ENCODE assay signal across 19 cellular contexts in genomic region chr14:23432102-23432925, GRCh38. TPM values are rescaled to one million over a fixed set of nuclear protein-coding genes. Genes with fewer than 3 reads are reported as not detected.
DNase-seq lines count a peak whose midpoint lies in the region; ATAC-seq, FAIRE-seq and TF ChIP-seq lines count a peak whose summit lies in the region.
"Had no signal": no experiment of that assay in that cellular context is flagged by ENCODE, and none has a peak within 500 bp of the region (broad histone marks: within the 10 kb centered on the region; RNA-seq: fewer than 3 reads in every experiment).

No MANE protein-coding gene starts in this region.

- 31% methylated on average over 17 of the region's 17 CpGs for WGBS in HepG2 (ENCODE audit: low lambda C conversion rate)
- 55% methylated on average over 17 of the region's 17 CpGs for WGBS in right lobe of liver (ENCODE audit: insufficient coverage, low coverage, low lambda C conversion rate, missing lambda C conversion rate)
- WGBS in neuronal stem cell (ENCODE audit: extremely low coverage in 2 of 2, insufficient read length in 2 of 2, insufficient replicate concordance in 1 of 2), 2 donors = 100% methylated on average over 2 to 3 of the region's 17 CpGs
- 74 to 79% (median 76%) methylated on average over 17 of the region's 17 CpGs for WGBS in stomach, 5 donors

- no peaks in the 10 kb centered on the region for H3K4me1 Mint-ChIP-seq in activated naive CD4-positive, alpha-beta T cell treated with anti-CD3 and anti-CD28 coated beads, Interleukin-2, amount 10 ng/mL, durations not matched to agents 7 days and 5 days

- H3K14ac ChIP-seq in neuronal stem cell (ENCODE audit: low read length) = no peak overlapping the region

- H2BK5ac ChIP-seq in neuronal stem cell (ENCODE audit: low read length) = no peak overlapping the region

- no peak overlapping the region for H3K4me3 ChIP-seq in HepG2 (replicated peaks in 1 of 3; ENCODE audit: insufficient read depth in 1 of 3, low read depth in 2 of 3, low read length in 3 of 3)
- H3K4me3 ChIP-seq in right lobe of liver = no peak overlapping the region
- H3K4me3 ChIP-seq in neuronal stem cell (ENCODE audit: low read length in 2 of 2) = no peak overlapping the region
- no peak overlapping the region for H3K4me3 ChIP-seq in stomach

- no peak overlapping the region for H4K8ac ChIP-seq in neuronal stem cell (ENCODE audit: low read depth, low read length)

- in situ Hi-C loops in HepG2 (cut with HindIII; ENCODE audit: extremely low pct_ligation_motif_present, low pct_unique_long_range_greater_than_20kb) = no loop called here

- CTCF ChIA-PET in HepG2 (lab: Yijun Ruan, JAX; ENCODE audit: low intra/inter-chr PET ratio, low total read pairs) = no interaction called here
- CTCF ChIA-PET in activated naive CD4-positive, alpha-beta T cell treated with anti-CD3 and anti-CD28 coated beads, Interleukin-2, amount 10 ng/mL, durations not matched to agents 7 days and 5 days (lab: Charles Lee) = no interaction called here

- DNase-seq in HepG2 (ENCODE audit: low spot score) = no peak
- no peak for DNase-seq in right lobe of liver
- no peak for DNase-seq in neuronal stem cell (ENCODE audit: low spot score)
- DNase-seq in activated naive CD4-positive, alpha-beta T cell treated with anti-CD3 and anti-CD28 coated beads, Interleukin-2, amount 10 ng/mL, durations not matched to agents 7 days and 5 days = no peak
- DNase-seq in stomach = no peak
- DNase-seq: BE2C, EL, HCEC 1CT, NCI-H1105 treated with DMSO at 0.1 percent for 48 hours, NCI-H1694 treated with DMSO at 0.1 percent for 48 hours, NCI-H2107, NCI-H2227 treated with DMSO at 0.1 percent for 48 hours, NCI-H524 had no signal

- H3K27ac ChIP-seq in HepG2 (ENCODE audit: extremely low read length, insufficient read depth, low read length) (no peak overlapping the region), right lobe of liver (no peak overlapping the region), cingulate gyrus (ENCODE audit: low read depth, low read length) (peak overlapping the region; percentile 10), neuronal stem cell (replicated peaks; ENCODE audit: low read length) (no peak overlapping the region), temporal lobe (ENCODE audit: low read depth, low read length) (peak overlapping the region; percentile 96), stomach (no peak overlapping the region)

- no peaks in the 10 kb centered on the region for H3K79me2 ChIP-seq in HepG2 (ENCODE audit: insufficient read depth, low read length)

- intact Hi-C loops in HepG2 (cut with micrococcal nuclease; ENCODE audit: unreplicated experiment) (no loop called here), right lobe of liver (cut with DNase I) (no loop called here), stomach (cut with DNase I; ENCODE audit: low total_unique reads) (no loop called here)

- H3K4me2 ChIP-seq in HepG2 (ENCODE audit: low read depth, low read length) (no peak overlapping the region), neuronal stem cell (ENCODE audit: insufficient read depth, low read length, poor library complexity, severe bottlenecking) (no peak overlapping the region)

- FAIRE-seq in HepG2 (lab: Jason Lieb, UNC) = no peak
- FAIRE-seq: HTR-8/SVneo had no signal

- no peak overlapping the region for H3K4ac ChIP-seq in neuronal stem cell (ENCODE audit: low read length)

- H3K4me1 ChIP-seq in HepG2 (ENCODE audit: insufficient read depth, low read length) (peaks cover 29% of the 10 kb centered on the region), right lobe of liver (no peaks in the 10 kb centered on the region), neuronal stem cell (ENCODE audit: control insufficient read depth in 2 of 2, insufficient read depth in 1 of 2, low read depth in 1 of 2, low read length in 2 of 2) (peaks cover 34 to 37% of the 10 kb centered on the region in 2 donors), stomach (no peaks in the 10 kb centered on the region)
- H3K4me1 ChIP-seq: BE2C had no signal

- H2AFZ ChIP-seq in HepG2 (ENCODE audit: low read length) = no peak overlapping the region
- no peak overlapping the region for H2AFZ ChIP-seq in neuronal stem cell (ENCODE audit: low read length)

- no peak overlapping the region for H3K23ac ChIP-seq in neuronal stem cell (ENCODE audit: low read depth, low read length, poor library complexity)

- no peak overlapping the region for H4K91ac ChIP-seq in neuronal stem cell (ENCODE audit: low read depth, low read length, poor library complexity)

- no peaks in the 10 kb centered on the region for H3K9me3 Mint-ChIP-seq in activated naive CD4-positive, alpha-beta T cell treated with anti-CD3 and anti-CD28 coated beads, Interleukin-2, amount 10 ng/mL, durations not matched to agents 7 days and 5 days
- H3K9me3 Mint-ChIP-seq: CD4-positive, alpha-beta T cell had no signal

- POLR2A ChIA-PET in HepG2 (lab: Yijun Ruan, JAX) = no interaction called here

- H3K9ac ChIP-seq in HepG2 (ENCODE audit: insufficient read depth, low read depth, low read length) = no peak overlapping the region
- no peak overlapping the region for H3K9ac ChIP-seq in neuronal stem cell (ENCODE audit: low read depth, low read length, poor library complexity)

- H3K36me3 ChIP-seq in HepG2 (replicated peaks in 1 of 2; ENCODE audit: control insufficient read depth in 1 of 2, insufficient read depth in 2 of 2, low read length in 2 of 2) (no peaks in the 10 kb centered on the region), right lobe of liver (no peaks in the 10 kb centered on the region), neuronal stem cell (replicated peaks in 1 of 2; ENCODE audit: control insufficient read depth in 2 of 2, insufficient read depth in 2 of 2, low read length in 2 of 2) (no peaks in the 10 kb centered on the region), stomach (no peaks in the 10 kb centered on the region)
- H3K36me3 ChIP-seq: BE2C had no signal

- H2BK120ac ChIP-seq in neuronal stem cell (ENCODE audit: low read depth, low read length) = no peak overlapping the region

- H3K79me1 ChIP-seq in neuronal stem cell (ENCODE audit: low read depth, low read length) = peaks cover 4% of the 10 kb centered on the region

- H3K27me3 ChIP-seq in HepG2 (ENCODE audit: control insufficient read depth in 1 of 2, insufficient read depth in 2 of 2, low read length in 2 of 2) = peaks cover 6 to 43% of the 10 kb centered on the region in 2 experiments
- H3K27me3 ChIP-seq in right lobe of liver = no peaks in the 10 kb centered on the region
- no peaks in the 10 kb centered on the region for H3K27me3 ChIP-seq in neuronal stem cell (ENCODE audit: control insufficient read depth in 3 of 3, insufficient read depth in 3 of 3, low read depth in 1 of 3, low read length in 3 of 3)
- H3K27me3 ChIP-seq in stomach = peaks cover 0 to 17% (median 0%) of the 10 kb centered on the region in 3 donors
- H3K27me3 ChIP-seq: BE2C had no signal

- no peak overlapping the region for H3K27ac Mint-ChIP-seq in activated naive CD4-positive, alpha-beta T cell treated with anti-CD3 and anti-CD28 coated beads, Interleukin-2, amount 10 ng/mL, durations not matched to agents 7 days and 5 days
- H3K27ac Mint-ChIP-seq: CD4-positive, alpha-beta T cell had no signal

- peak overlapping the region; percentile 88 for H2AK5ac ChIP-seq in neuronal stem cell (ENCODE audit: low read depth, low read length)

- no peaks in the 10 kb centered on the region for H3K36me3 Mint-ChIP-seq in activated naive CD4-positive, alpha-beta T cell treated with anti-CD3 and anti-CD28 coated beads, Interleukin-2, amount 10 ng/mL, durations not matched to agents 7 days and 5 days

- ATAC-seq in HepG2 = no peak
- ATAC-seq in right lobe of liver = no peak
- no peak for ATAC-seq in HG03135 (IDR thresholded peaks at IDR 0.05; ENCODE audit: unreplicated experiment)

- H3K27me3 Mint-ChIP-seq in activated naive CD4-positive, alpha-beta T cell treated with anti-CD3 and anti-CD28 coated beads, Interleukin-2, amount 10 ng/mL, durations not matched to agents 7 days and 5 days = peaks cover 16% of the 10 kb centered on the region

- peak overlapping the region; percentile 60 for H3K18ac ChIP-seq in neuronal stem cell (ENCODE audit: low read length)

- H3K9me3 ChIP-seq in HepG2 (ENCODE audit: low read length) (no peaks in the 10 kb centered on the region), right lobe of liver (no peaks in the 10 kb centered on the region), neuronal stem cell (replicated peaks in 1 of 2; ENCODE audit: control insufficient read depth in 2 of 2, insufficient read depth in 1 of 2, low read depth in 1 of 2, low read length in 2 of 2) (peaks cover 0 to 2% of the 10 kb centered on the region in 2 donors), stomach (no peaks in the 10 kb centered on the region)
- H3K9me3 ChIP-seq: BE2C had no signal

- no peak overlapping the region for H2BK12ac ChIP-seq in neuronal stem cell (ENCODE audit: low read length)

- TF ChIP-seq CTCF in HepG2 (CRISPR knock-in tag; IDR thresholded peaks at IDR 0.05) = no peak
- no peak for TF ChIP-seq CTCF in right lobe of liver (IDR thresholded peaks at IDR 0.05)
- TF ChIP-seq CTCF in stomach (IDR thresholded peaks at IDR 0.05) = no peak

- H4K20me1 ChIP-seq in HepG2 (ENCODE audit: insufficient read depth, low read length) = no peaks in the 10 kb centered on the region

- no peak for TF ChIP-seq RAD21 in HepG2 (CRISPR knock-in tag; IDR thresholded peaks at IDR 0.05)

- H2BK15ac ChIP-seq in neuronal stem cell (ENCODE audit: low read length) = peak overlapping the region; percentile 49

- TF ChIP-seq EP300 in HepG2 (IDR thresholded peaks at IDR 0.05; ENCODE audit: low read depth in 2 of 2, low read length in 2 of 2) (no peak), HepG2 (CRISPR knock-in tag; IDR thresholded peaks at IDR 0.05; ENCODE audit: borderline replicate concordance) (no peak), stomach (IDR thresholded peaks at IDR 0.05) (no peak)

- no TSS peak for BruUV-seq in HepG2 (replicated peaks; lab: Mats Ljungman, UMichigan)

- no peak overlapping the region for H3K4me3 Mint-ChIP-seq in activated naive CD4-positive, alpha-beta T cell treated with anti-CD3 and anti-CD28 coated beads, Interleukin-2, amount 10 ng/mL, durations not matched to agents 7 days and 5 days
- H3K4me3 Mint-ChIP-seq: CD4-positive, alpha-beta T cell had no signal

- TF ChIP-seq POLR2A in HepG2 (IDR thresholded peaks at IDR 0.05; ENCODE audit: insufficient read depth in 1 of 2, low read depth in 2 of 2, low read length in 2 of 2) = no peak
- TF ChIP-seq POLR2A in right lobe of liver (IDR thresholded peaks at IDR 0.05) = no peak
- TF ChIP-seq POLR2A in stomach (IDR thresholded peaks at IDR 0.05) = no peak

RNA-seq across cellular contexts. Expression of gene MYH7, which starts 3.1 kb away (rescaled TPM):
- total RNA-seq in HepG2 (2016; rRNA removed; fragmentation: Illumina TruSeq; extraction: Trizol) (0.04 TPM in 1 of 2 replicates, not detected in the other), right lobe of liver (1 to 10 TPM in 1 of 6 experiments, under 1 TPM in 5; 0.30 to 5.6 (median 0.60) TPM), temporal lobe (0.25 TPM), stomach (under 1 TPM in 1 of 5 donors, not detected in 4; 0.73 TPM)
- not detected in 2 replicates for total RNA-seq in HepG2 (2016; cell fraction: cytosol; rRNA removed; fragmentation: Illumina TruSeq; extraction: Trizol; ENCODE audit: low read depth)
- not detected in 2 replicates for total RNA-seq in HepG2 (2016; cell fraction: insoluble cytoplasmic fraction; rRNA removed; fragmentation: Illumina TruSeq; extraction: Trizol)
- total RNA-seq in HepG2 (2016; cell fraction: membrane; rRNA removed; fragmentation: Illumina TruSeq; extraction: Trizol) = not detected in 2 replicates
- 0.06 TPM in 1 of 2 replicates, not detected in the other for total RNA-seq in HepG2 (2016; cell fraction: nucleus; rRNA removed; fragmentation: Illumina TruSeq; extraction: Trizol)
- polyA plus RNA-seq in HepG2 (2011; rRNA removed) (0.01 and 0.04 TPM in 2 replicates), stomach (1 to 10 TPM in 2 of 3 donors, under 1 TPM in 1; 0.23 to 4.9 (median 4.0) TPM)
- 0.01 TPM in 2 replicates for polyA plus RNA-seq in HepG2 (2011; cell fraction: cytosol; rRNA removed)
- polyA plus RNA-seq in HepG2 (2011; cell fraction: nucleus; rRNA removed) = 0.02 and 0.08 TPM in 2 replicates
- polyA plus RNA-seq in HepG2 (2012) = 0.05 and 0.07 TPM in 2 replicates
- not detected in 2 replicates for polyA plus RNA-seq in HepG2 (2016; cell fraction: cytosol; fragmentation: Illumina TruSeq; extraction: Trizol; ENCODE audit: low read depth)
- 0.04 and 0.05 TPM in 2 replicates for polyA plus RNA-seq in HepG2 (2016; cell fraction: insoluble cytoplasmic fraction; fragmentation: Illumina TruSeq; extraction: Trizol; ENCODE audit: low read depth)
- polyA plus RNA-seq in HepG2 (2016; cell fraction: membrane; fragmentation: Illumina TruSeq; extraction: Trizol; ENCODE audit: low read depth) = not detected in 2 replicates
- polyA plus RNA-seq in HepG2 (2016; cell fraction: nucleus; fragmentation: Illumina TruSeq; extraction: Trizol; ENCODE audit: insufficient read depth, low read depth) = not detected in 2 replicates
- polyA minus RNA-seq in HepG2 (2011; rRNA and poly(A)+ RNA removed; ENCODE audit: low replicate concordance) = 0.28 TPM in 1 of 2 replicates, not detected in the other
- polyA minus RNA-seq in HepG2 (2011; cell fraction: cytosol; rRNA and poly(A)+ RNA removed) = 0.10 TPM in 1 of 2 replicates, not detected in the other
- not detected in 2 replicates for polyA minus RNA-seq in HepG2 (2011; cell fraction: nucleus; rRNA and poly(A)+ RNA removed)
- polyA plus RNA-seq in neuronal stem cell (2013, experiment 1 of 2) = 0.20 TPM
- 0.19 TPM for polyA plus RNA-seq in neuronal stem cell (2013, experiment 2 of 2)
- total RNA-seq: CD4-positive, alpha-beta T cell had no signal
- polyA plus RNA-seq: AG04450 had no signal

RNA-seq across cellular contexts. Expression of gene MYH6, which starts 24.2 kb away (rescaled TPM):
- total RNA-seq in HepG2 (2016; rRNA removed; fragmentation: Illumina TruSeq; extraction: Trizol) (not detected in 2 replicates), right lobe of liver (under 1 TPM in 5 of 6 experiments, not detected in 1; 0.07 to 1.00 (median 0.13) TPM), temporal lobe (not detected), stomach (under 1 TPM in 1 of 5 donors, not detected in 4; 0.37 TPM)
- total RNA-seq in HepG2 (2016; cell fraction: cytosol; rRNA removed; fragmentation: Illumina TruSeq; extraction: Trizol; ENCODE audit: low read depth) = not detected in 2 replicates
- not detected in 2 replicates for total RNA-seq in HepG2 (2016; cell fraction: insoluble cytoplasmic fraction; rRNA removed; fragmentation: Illumina TruSeq; extraction: Trizol)
- total RNA-seq in HepG2 (2016; cell fraction: membrane; rRNA removed; fragmentation: Illumina TruSeq; extraction: Trizol) = not detected in 2 replicates
- not detected in 2 replicates for total RNA-seq in HepG2 (2016; cell fraction: nucleus; rRNA removed; fragmentation: Illumina TruSeq; extraction: Trizol)
- polyA plus RNA-seq in HepG2 (2011; rRNA removed) (0.01 TPM in 1 of 2 replicates, not detected in the other), stomach (1 to 10 TPM in 2 of 3 donors, under 1 TPM in 1; 0.50 to 3.2 (median 1.4) TPM)
- not detected in 2 replicates for polyA plus RNA-seq in HepG2 (2011; cell fraction: cytosol; rRNA removed)
- not detected in 2 replicates for polyA plus RNA-seq in HepG2 (2011; cell fraction: nucleus; rRNA removed)
- not detected in 2 replicates for polyA plus RNA-seq in HepG2 (2012)
- not detected in 2 replicates for polyA plus RNA-seq in HepG2 (2016; cell fraction: cytosol; fragmentation: Illumina TruSeq; extraction: Trizol; ENCODE audit: low read depth)
- not detected in 2 replicates for polyA plus RNA-seq in HepG2 (2016; cell fraction: insoluble cytoplasmic fraction; fragmentation: Illumina TruSeq; extraction: Trizol; ENCODE audit: low read depth)
- not detected in 2 replicates for polyA plus RNA-seq in HepG2 (2016; cell fraction: membrane; fragmentation: Illumina TruSeq; extraction: Trizol; ENCODE audit: low read depth)
- polyA plus RNA-seq in HepG2 (2016; cell fraction: nucleus; fragmentation: Illumina TruSeq; extraction: Trizol; ENCODE audit: insufficient read depth, low read depth) = not detected in 2 replicates
- not detected in 2 replicates for polyA minus RNA-seq in HepG2 (2011; rRNA and poly(A)+ RNA removed; ENCODE audit: low replicate concordance)
- not detected in 2 replicates for polyA minus RNA-seq in HepG2 (2011; cell fraction: cytosol; rRNA and poly(A)+ RNA removed)
- polyA minus RNA-seq in HepG2 (2011; cell fraction: nucleus; rRNA and poly(A)+ RNA removed) = not detected in 2 replicates
- polyA plus RNA-seq in neuronal stem cell (2013, experiment 1 of 2) = 0.03 TPM
- polyA plus RNA-seq in neuronal stem cell (2013, experiment 2 of 2) = 0.04 TPM
- total RNA-seq: CD4-positive, alpha-beta T cell had no signal
- polyA plus RNA-seq: AG04450 had no signal

RNA-seq across cellular contexts. Expression of gene NGDN, which starts 37.2 kb away (rescaled TPM):
- total RNA-seq in HepG2 (2016; rRNA removed; fragmentation: Illumina TruSeq; extraction: Trizol) (216 and 241 TPM in 2 replicates), right lobe of liver (10 to 100 TPM; 12.0 to 16.5 (median 14.3) TPM), temporal lobe (34.2 TPM), stomach (10 to 100 TPM in 4 of 5 donors, 1 to 10 TPM in 1; 3.5 to 72.7 (median 20.3) TPM)
- 81.7 and 93.0 TPM in 2 replicates for total RNA-seq in HepG2 (2016; cell fraction: cytosol; rRNA removed; fragmentation: Illumina TruSeq; extraction: Trizol; ENCODE audit: low read depth)
- total RNA-seq in HepG2 (2016; cell fraction: insoluble cytoplasmic fraction; rRNA removed; fragmentation: Illumina TruSeq; extraction: Trizol) = 225 and 237 TPM in 2 replicates
- 66.4 and 83.1 TPM in 2 replicates for total RNA-seq in HepG2 (2016; cell fraction: membrane; rRNA removed; fragmentation: Illumina TruSeq; extraction: Trizol)
- total RNA-seq in HepG2 (2016; cell fraction: nucleus; rRNA removed; fragmentation: Illumina TruSeq; extraction: Trizol) = 177 and 204 TPM in 2 replicates
- polyA plus RNA-seq in HepG2 (2011; rRNA removed) (131 and 154 TPM in 2 replicates), stomach (10 to 100 TPM; 27.6 to 38.5 (median 35.7) TPM)
- 82.4 and 111 TPM in 2 replicates for polyA plus RNA-seq in HepG2 (2011; cell fraction: cytosol; rRNA removed)
- polyA plus RNA-seq in HepG2 (2011; cell fraction: nucleus; rRNA removed) = 104 and 123 TPM in 2 replicates
- 117 and 133 TPM in 2 replicates for polyA plus RNA-seq in HepG2 (2012)
- 21.2 and 22.9 TPM in 2 replicates for polyA plus RNA-seq in HepG2 (2016; cell fraction: cytosol; fragmentation: Illumina TruSeq; extraction: Trizol; ENCODE audit: low read depth)
- polyA plus RNA-seq in HepG2 (2016; cell fraction: insoluble cytoplasmic fraction; fragmentation: Illumina TruSeq; extraction: Trizol; ENCODE audit: low read depth) = 196 and 227 TPM in 2 replicates
- polyA plus RNA-seq in HepG2 (2016; cell fraction: membrane; fragmentation: Illumina TruSeq; extraction: Trizol; ENCODE audit: low read depth) = 27.9 and 28.0 TPM in 2 replicates
- polyA plus RNA-seq in HepG2 (2016; cell fraction: nucleus; fragmentation: Illumina TruSeq; extraction: Trizol; ENCODE audit: insufficient read depth, low read depth) = 212 and 217 TPM in 2 replicates
- 23.6 and 38.1 TPM in 2 replicates for polyA minus RNA-seq in HepG2 (2011; rRNA and poly(A)+ RNA removed; ENCODE audit: low replicate concordance)
- 48.0 and 49.4 TPM in 2 replicates for polyA minus RNA-seq in HepG2 (2011; cell fraction: cytosol; rRNA and poly(A)+ RNA removed)
- 243 and 292 TPM in 2 replicates for polyA minus RNA-seq in HepG2 (2011; cell fraction: nucleus; rRNA and poly(A)+ RNA removed)
- 75.8 TPM for polyA plus RNA-seq in neuronal stem cell (2013, experiment 1 of 2)
- polyA plus RNA-seq in neuronal stem cell (2013, experiment 2 of 2) = 73.0 TPM

RNA-seq across cellular contexts. Expression of gene CMTM5, which starts 55.5 kb away (rescaled TPM):
- total RNA-seq in HepG2 (2016; rRNA removed; fragmentation: Illumina TruSeq; extraction: Trizol) (not detected in 2 replicates), right lobe of liver (under 1 TPM in 2 of 6 experiments, not detected in 4; 0.32 to 0.49 TPM), temporal lobe (1.5 TPM), stomach (1 to 10 TPM in 1 of 5 donors, not detected in 4; 1.3 TPM)
- total RNA-seq in HepG2 (2016; cell fraction: cytosol; rRNA removed; fragmentation: Illumina TruSeq; extraction: Trizol; ENCODE audit: low read depth) = not detected in 2 replicates
- total RNA-seq in HepG2 (2016; cell fraction: insoluble cytoplasmic fraction; rRNA removed; fragmentation: Illumina TruSeq; extraction: Trizol) = not detected in 2 replicates
- total RNA-seq in HepG2 (2016; cell fraction: membrane; rRNA removed; fragmentation: Illumina TruSeq; extraction: Trizol) = not detected in 2 replicates
- total RNA-seq in HepG2 (2016; cell fraction: nucleus; rRNA removed; fragmentation: Illumina TruSeq; extraction: Trizol) = not detected in 2 replicates
- polyA plus RNA-seq in HepG2 (2011; rRNA removed) (not detected in 2 replicates), stomach (1 to 10 TPM in 1 of 3 donors, under 1 TPM in 2; 0.61 to 1.3 (median 0.87) TPM)
- polyA plus RNA-seq in HepG2 (2011; cell fraction: cytosol; rRNA removed) = not detected in 2 replicates
- not detected in 2 replicates for polyA plus RNA-seq in HepG2 (2011; cell fraction: nucleus; rRNA removed)
- not detected in 2 replicates for polyA plus RNA-seq in HepG2 (2012)
- polyA plus RNA-seq in HepG2 (2016; cell fraction: cytosol; fragmentation: Illumina TruSeq; extraction: Trizol; ENCODE audit: low read depth) = not detected in 2 replicates
- polyA plus RNA-seq in HepG2 (2016; cell fraction: insoluble cytoplasmic fraction; fragmentation: Illumina TruSeq; extraction: Trizol; ENCODE audit: low read depth) = not detected in 2 replicates
- polyA plus RNA-seq in HepG2 (2016; cell fraction: membrane; fragmentation: Illumina TruSeq; extraction: Trizol; ENCODE audit: low read depth) = not detected in 2 replicates
- polyA plus RNA-seq in HepG2 (2016; cell fraction: nucleus; fragmentation: Illumina TruSeq; extraction: Trizol; ENCODE audit: insufficient read depth, low read depth) = not detected in 2 replicates
- not detected in 2 replicates for polyA minus RNA-seq in HepG2 (2011; rRNA and poly(A)+ RNA removed; ENCODE audit: low replicate concordance)
- polyA minus RNA-seq in HepG2 (2011; cell fraction: cytosol; rRNA and poly(A)+ RNA removed) = not detected in 2 replicates
- polyA minus RNA-seq in HepG2 (2011; cell fraction: nucleus; rRNA and poly(A)+ RNA removed) = not detected in 2 replicates
- polyA plus RNA-seq in neuronal stem cell (2013, experiment 1 of 2) = 5.0 TPM
- polyA plus RNA-seq in neuronal stem cell (2013, experiment 2 of 2) = 4.4 TPM
- total RNA-seq: CD4-positive, alpha-beta T cell had no signal

RNA-seq across cellular contexts. Expression of gene IL25, which starts 59.7 kb away (rescaled TPM):
- total RNA-seq in HepG2 (2016; rRNA removed; fragmentation: Illumina TruSeq; extraction: Trizol) (not detected in 2 replicates), right lobe of liver (not detected), temporal lobe (not detected), stomach (not detected)
- total RNA-seq in HepG2 (2016; cell fraction: cytosol; rRNA removed; fragmentation: Illumina TruSeq; extraction: Trizol; ENCODE audit: low read depth) = not detected in 2 replicates
- not detected in 2 replicates for total RNA-seq in HepG2 (2016; cell fraction: insoluble cytoplasmic fraction; rRNA removed; fragmentation: Illumina TruSeq; extraction: Trizol)
- total RNA-seq in HepG2 (2016; cell fraction: membrane; rRNA removed; fragmentation: Illumina TruSeq; extraction: Trizol) = not detected in 2 replicates
- not detected in 2 replicates for total RNA-seq in HepG2 (2016; cell fraction: nucleus; rRNA removed; fragmentation: Illumina TruSeq; extraction: Trizol)
- polyA plus RNA-seq in HepG2 (2011; rRNA removed) (not detected in 2 replicates), stomach (not detected)
- polyA plus RNA-seq in HepG2 (2011; cell fraction: cytosol; rRNA removed) = not detected in 2 replicates
- not detected in 2 replicates for polyA plus RNA-seq in HepG2 (2011; cell fraction: nucleus; rRNA removed)
- polyA plus RNA-seq in HepG2 (2012) = not detected in 2 replicates
- polyA plus RNA-seq in HepG2 (2016; cell fraction: cytosol; fragmentation: Illumina TruSeq; extraction: Trizol; ENCODE audit: low read depth) = not detected in 2 replicates
- not detected in 2 replicates for polyA plus RNA-seq in HepG2 (2016; cell fraction: insoluble cytoplasmic fraction; fragmentation: Illumina TruSeq; extraction: Trizol; ENCODE audit: low read depth)
- polyA plus RNA-seq in HepG2 (2016; cell fraction: membrane; fragmentation: Illumina TruSeq; extraction: Trizol; ENCODE audit: low read depth) = not detected in 2 replicates
- not detected in 2 replicates for polyA plus RNA-seq in HepG2 (2016; cell fraction: nucleus; fragmentation: Illumina TruSeq; extraction: Trizol; ENCODE audit: insufficient read depth, low read depth)
- not detected in 2 replicates for polyA minus RNA-seq in HepG2 (2011; rRNA and poly(A)+ RNA removed; ENCODE audit: low replicate concordance)
- not detected in 2 replicates for polyA minus RNA-seq in HepG2 (2011; cell fraction: cytosol; rRNA and poly(A)+ RNA removed)
- not detected in 2 replicates for polyA minus RNA-seq in HepG2 (2011; cell fraction: nucleus; rRNA and poly(A)+ RNA removed)
- not detected for polyA plus RNA-seq in neuronal stem cell (2013, experiment 1 of 2)
- polyA plus RNA-seq in neuronal stem cell (2013, experiment 2 of 2) = not detected
- total RNA-seq: CD4-positive, alpha-beta T cell had no signal
- polyA plus RNA-seq: AG04450 had no signal

Comparison
In these comparisons a context has a peak if more than half of its experiments do, and no peak if none do; other contexts are left out.
1. H3K27ac ChIP-seq: peak in cingulate gyrus (single experiment) and temporal lobe (single experiment); none in HepG2 (single experiment), right lobe of liver (0 of 3), neuronal stem cell (single experiment) and stomach (0 of 5).